Comparison of ENCODE assay signal across 8 cellular contexts in the genomic region with DNA sequence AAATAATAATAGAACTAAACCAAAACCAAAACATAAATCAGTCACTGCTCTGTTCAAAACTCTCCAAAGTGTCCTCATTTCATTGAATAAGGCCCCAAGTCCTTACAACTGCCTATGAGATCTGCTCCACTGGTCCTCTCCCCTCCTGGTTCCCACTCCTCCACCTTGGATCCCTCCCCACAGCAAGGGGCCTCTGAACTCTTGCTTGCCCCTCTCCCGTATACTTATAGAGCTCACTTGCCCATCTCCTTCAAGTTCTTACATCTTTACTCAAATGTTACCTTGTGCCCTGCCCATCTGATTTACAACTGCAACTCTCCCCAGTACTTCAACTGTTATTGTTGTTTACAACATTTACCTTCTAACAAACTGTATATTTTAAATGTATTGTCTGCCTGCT. TPM values are rescaled to one million over a fixed set of nuclear protein-coding genes. Genes with fewer than 3 reads are reported as not detected.
DNase-seq lines count a peak whose midpoint lies in the region; ATAC-seq and TF ChIP-seq lines count a peak whose summit lies in the region.

No MANE protein-coding gene starts in this region.

- TF ChIP-seq CTCF in MM.1S (IDR thresholded peaks at IDR 0.05; ENCODE audit: low read length) (no peak), neural progenitor cell (IDR thresholded peaks at IDR 0.05) (no peak)

- H3K9me3 Mint-ChIP-seq in CD4-positive, alpha-beta memory T cell = no peaks in the 10 kb centered on the region
- peaks cover 6% of the 10 kb centered on the region for H3K9me3 Mint-ChIP-seq in neural progenitor cell

- ATAC-seq in GM21528 (IDR thresholded peaks at IDR 0.05; ENCODE audit: low FRiP score, unreplicated experiment) = no peak
- no peak for ATAC-seq in HG03280 (IDR thresholded peaks at IDR 0.05; ENCODE audit: unreplicated experiment)

- H3K9ac ChIP-seq in MM.1S (ENCODE audit: low read length) (peak overlapping the region; percentile 78), neural progenitor cell (peak overlapping the region; percentile 49)

- H3K27me3 Mint-ChIP-seq in CD4-positive, alpha-beta memory T cell = no peaks in the 10 kb centered on the region
- peaks cover 8% of the 10 kb centered on the region for H3K27me3 Mint-ChIP-seq in neural progenitor cell (ENCODE audit: insufficient read depth, low read depth)

- peaks cover 20 to 37% (median 27%) of the 10 kb centered on the region in 4 donors for H3K4me1 Mint-ChIP-seq in CD4-positive, alpha-beta memory T cell
- peaks cover 21% of the 10 kb centered on the region for H3K4me1 Mint-ChIP-seq in neural progenitor cell

- no peaks in the 10 kb centered on the region for H3K9me3 ChIP-seq in CD4-positive, alpha-beta memory T cell (ENCODE audit: control insufficient read depth in 1 of 2, low read length in 2 of 2)
- H3K9me3 ChIP-seq in MM.1S (replicated peaks; ENCODE audit: insufficient read depth, low read length) (no peaks in the 10 kb centered on the region), neural progenitor cell (ENCODE audit: low read depth) (no peaks in the 10 kb centered on the region)
- no peaks in the 10 kb centered on the region for H3K9me3 ChIP-seq in effector memory CD4-positive, alpha-beta T cell (ENCODE audit: control insufficient read depth, low read length)

- H3K4me3 Mint-ChIP-seq in CD4-positive, alpha-beta memory T cell = peak overlapping the region; percentile 77 to 95 (median 92)
- peak overlapping the region; percentile 91 for H3K4me3 Mint-ChIP-seq in neural progenitor cell

- H3F3A ChIP-seq in MM.1S (ENCODE audit: insufficient read depth, low read length) = no peaks in the 10 kb centered on the region
- peaks cover 3% of the 10 kb centered on the region for H3F3A ChIP-seq in neural progenitor cell (ENCODE audit: low read depth)

- H3K4me3 ChIP-seq in CD4-positive, alpha-beta memory T cell (ENCODE audit: low read length in 2 of 2) = peak overlapping the region in 1 of 2 donors; percentile 72
- H3K4me3 ChIP-seq in MM.1S (ENCODE audit: low read length) = peak overlapping the region; percentile 77
- H3K4me3 ChIP-seq in effector memory CD4-positive, alpha-beta T cell (ENCODE audit: insufficient read depth, low read depth, low read length, poor library complexity, severe bottlenecking) = peak overlapping the region; percentile 70
- H3K4me3 ChIP-seq in neural progenitor cell = peak overlapping the region; percentile 67

- peak overlapping the region; percentile 84 to 97 (median 96) for H3K27ac Mint-ChIP-seq in CD4-positive, alpha-beta memory T cell
- H3K27ac Mint-ChIP-seq in neural progenitor cell = peak overlapping the region; percentile 27

- H4K20me1 ChIP-seq in MM.1S (ENCODE audit: insufficient read depth, low read length) (no peaks in the 10 kb centered on the region), neural progenitor cell (ENCODE audit: low read depth) (peaks cover 11% of the 10 kb centered on the region)

- peak overlapping the region; percentile 76 for H3K27ac ChIP-seq in CD4-positive, alpha-beta memory T cell (ENCODE audit: low read depth, low read length)
- no peak overlapping the region for H3K27ac ChIP-seq in MM.1S (ENCODE audit: low read length)
- peak overlapping the region; percentile 58 for H3K27ac ChIP-seq in effector memory CD4-positive, alpha-beta T cell (ENCODE audit: insufficient read depth, low read length, poor library complexity, severe bottlenecking)
- H3K27ac ChIP-seq in neural progenitor cell = no peak overlapping the region

- intact Hi-C loops in CD4-positive, alpha-beta memory T cell (cut with micrococcal nuclease) = loop anchor here (2.0 to 5.0 kb wide), 5 partner anchors 18 to 255 kb away; a partner anchor contains a TSS

- H2AFZ ChIP-seq in MM.1S (ENCODE audit: low read length) (0 out of 2 replicates have a peak overlapping the region, but pooled peaks have one; percentile 18), neural progenitor cell (replicated peaks) (no peak overlapping the region)

- DNase-seq in CD4-positive, alpha-beta memory T cell = no peak
- DNase-seq in MM.1S (no peak), neural progenitor cell (ENCODE audit: low spot score) (no peak), MV-4-11 (lab: John Stamatoyannopoulos, UW) (no peak), SW 1271 (lab: John Stamatoyannopoulos, UW) (no peak)
- DNase-seq in effector memory CD4-positive, alpha-beta T cell = no peak

- POLR2A ChIA-PET in CD4-positive, alpha-beta memory T cell (lab: Charles Lee; ENCODE audit: partially characterized antibody) = interaction anchor here (1.0 to 1.8 kb wide), 5 partner anchors 8 to 369 kb away, joined by 3 to 20 read pairs (median 4); a partner anchor contains a TSS

- no peaks in the 10 kb centered on the region for H3K9me2 ChIP-seq in MM.1S (replicated peaks; ENCODE audit: insufficient read depth, low read length)

- CTCF ChIA-PET in CD4-positive, alpha-beta memory T cell (lab: Charles Lee; ENCODE audit: partially characterized antibody) = interaction anchor here (1.3 kb wide), 1 partner anchor 42 kb away, joined by 5 read pairs; no protein-coding TSS in a partner anchor

- H3K4me2 ChIP-seq in MM.1S (ENCODE audit: low read depth, low read length) (peak overlapping the region; percentile 93), neural progenitor cell (peak overlapping the region; percentile 94)

- H3K79me2 ChIP-seq in MM.1S (ENCODE audit: low read length) (peaks cover 44% of the 10 kb centered on the region), neural progenitor cell (ENCODE audit: low read depth) (peaks cover 41% of the 10 kb centered on the region)

- no peaks in the 10 kb centered on the region for H3K27me3 ChIP-seq in CD4-positive, alpha-beta memory T cell (ENCODE audit: insufficient read depth, low read length)
- no peaks in the 10 kb centered on the region for H3K27me3 ChIP-seq in MM.1S (replicated peaks; ENCODE audit: insufficient read depth, low read length)
- no peaks in the 10 kb centered on the region for H3K27me3 ChIP-seq in effector memory CD4-positive, alpha-beta T cell (replicated peaks; ENCODE audit: control insufficient read depth, insufficient read depth, low read length, poor library complexity, severe bottlenecking)
- peaks cover 16% of the 10 kb centered on the region for H3K27me3 ChIP-seq in neural progenitor cell

- peaks cover 22% of the 10 kb centered on the region for H3K4me1 ChIP-seq in CD4-positive, alpha-beta memory T cell (ENCODE audit: insufficient read depth, low read length)
- H3K4me1 ChIP-seq in MM.1S (ENCODE audit: low read length) = peaks cover 13% of the 10 kb centered on the region
- peaks cover 5% of the 10 kb centered on the region for H3K4me1 ChIP-seq in effector memory CD4-positive, alpha-beta T cell (ENCODE audit: control insufficient read depth, insufficient read depth, low read length, poor library complexity, severe bottlenecking)
- H3K4me1 ChIP-seq in neural progenitor cell = peaks cover 9% of the 10 kb centered on the region

- peaks cover 26% of the 10 kb centered on the region in 2 donors for H3K36me3 Mint-ChIP-seq in CD4-positive, alpha-beta memory T cell
- peaks cover 23% of the 10 kb centered on the region for H3K36me3 Mint-ChIP-seq in neural progenitor cell

- peaks cover 15% of the 10 kb centered on the region for H3K36me3 ChIP-seq in CD4-positive, alpha-beta memory T cell (ENCODE audit: insufficient read depth, low read length)
- peaks cover 4% of the 10 kb centered on the region; the same call in 1 of the 2 replicates for H3K36me3 ChIP-seq in MM.1S (replicated peaks; ENCODE audit: insufficient read depth, low read length)
- peaks cover 13% of the 10 kb centered on the region for H3K36me3 ChIP-seq in effector memory CD4-positive, alpha-beta T cell (ENCODE audit: control insufficient read depth, insufficient read depth, low read length)
- no peaks in the 10 kb centered on the region for H3K36me3 ChIP-seq in neural progenitor cell

RNA-seq across cellular contexts. Expression of a gene that starts 0.8 kb away (rescaled TPM):
- total RNA-seq in CD4-positive, alpha-beta memory T cell = 10 to 100 TPM; 48.7 to 61.0 TPM
- polyA plus RNA-seq in CD4-positive, alpha-beta memory T cell = 10 to 100 TPM; 89.4 to 94.4 TPM
- 126 and 232 TPM in 2 replicates for total RNA-seq in neural progenitor cell (ENCODE audit: low replicate concordance)

RNA-seq across cellular contexts. Expression of a gene that starts 18.4 kb away (rescaled TPM):
- 1 to 10 TPM; 7.8 TPM for total RNA-seq in CD4-positive, alpha-beta memory T cell
- 1 to 10 TPM in 1 of 2 donors, under 1 TPM in 1; 0.20 to 2.3 TPM for polyA plus RNA-seq in CD4-positive, alpha-beta memory T cell
- 4.5 and 16.7 TPM in 2 replicates for total RNA-seq in neural progenitor cell (ENCODE audit: low replicate concordance)

RNA-seq across cellular contexts. Expression of a gene that starts 18.6 kb away (rescaled TPM):
- not detected for total RNA-seq in CD4-positive, alpha-beta memory T cell
- polyA plus RNA-seq in CD4-positive, alpha-beta memory T cell = not detected
- total RNA-seq in neural progenitor cell (ENCODE audit: low replicate concordance) = not detected in 2 replicates

RNA-seq across cellular contexts. Expression of a gene that starts 40.2 kb away (rescaled TPM):
- 10 to 100 TPM; 64.8 to 67.2 TPM for total RNA-seq in CD4-positive, alpha-beta memory T cell
- polyA plus RNA-seq in CD4-positive, alpha-beta memory T cell = 10 to 100 TPM in 1 of 2 donors, 1 to 10 TPM in 1; 8.0 to 18.2 TPM
- 5.9 and 16.4 TPM in 2 replicates for total RNA-seq in neural progenitor cell (ENCODE audit: low replicate concordance)

RNA-seq across cellular contexts. Expression of a gene that starts 57.2 kb away (rescaled TPM):
- total RNA-seq in CD4-positive, alpha-beta memory T cell = 1 to 10 TPM; 1.1 to 1.5 TPM
- not detected for polyA plus RNA-seq in CD4-positive, alpha-beta memory T cell
- total RNA-seq in neural progenitor cell (ENCODE audit: low replicate concordance) = 11.2 and 11.3 TPM in 2 replicates

Comparison
In these comparisons a context has a peak if more than half of its experiments do, and no peak if none do; other contexts are left out.
1. H3K27ac ChIP-seq: peak in CD4-positive, alpha-beta memory T cell (single experiment) and effector memory CD4-positive, alpha-beta T cell (single experiment); none in MM.1S (single experiment) and neural progenitor cell (single experiment).